In genomic region chr2:209298601-209299000, GRCh38 we compare ENCODE assay signal across 19 cellular contexts.
DNase-seq lines count a peak whose midpoint lies in the region; ATAC-seq and TF ChIP-seq lines count a peak whose summit lies in the region.
"Had no signal": no experiment of that assay in that cellular context is flagged by ENCODE, and none has a peak within 500 bp of the region (broad histone marks: within the 10 kb centered on the region; RNA-seq: fewer than 3 reads in every experiment).

No MANE protein-coding gene starts in this region.

- H3K4me1 ChIP-seq in ES-I3 (ENCODE audit: insufficient read depth, low read length) (peaks cover 31% of the 10 kb centered on the region), HUES6 (ENCODE audit: control insufficient read depth, insufficient read depth, low read length) (peaks cover 31% of the 10 kb centered on the region), iPS-18a (ENCODE audit: control insufficient read depth, low read depth, low read length) (peaks cover 33% of the 10 kb centered on the region), hepatocyte (ENCODE audit: insufficient read depth) (no peaks in the 10 kb centered on the region)
- H3K4me1 ChIP-seq: A549, BLaER1 had no signal

- DNase-seq in glutamatergic neuron (no peak), AG08395 (ENCODE audit: low spot score) (no peak), NCI-H524 treated with DMSO at 0.1 percent for 48 hours (lab: John Stamatoyannopoulos, UW) (no peak), hepatocyte (ENCODE audit: low spot score) (no peak), natural killer cell (no peak)
- DNase-seq: Calu3; CD8-positive, alpha-beta T cell; DMS79 treated with DMSO at 0.1 percent for 48 hours; HCEC 1CT; IMR-90 had no signal

- peaks cover 13% of the 10 kb centered on the region for H3K27me3 Mint-ChIP-seq in glutamatergic neuron (ENCODE audit: unreplicated experiment)
- H3K27me3 Mint-ChIP-seq in natural killer cell (ENCODE audit: low read depth in 2 of 2): no peaks in the 10 kb centered on the region

- H3K9me3 Mint-ChIP-seq in glutamatergic neuron (ENCODE audit: unreplicated experiment): no peaks in the 10 kb centered on the region
- peaks cover 8 to 15% of the 10 kb centered on the region in 2 donors for H3K9me3 Mint-ChIP-seq in natural killer cell
- H3K9me3 Mint-ChIP-seq: CD8-positive, alpha-beta T cell had no signal

- H3K9me3 ChIP-seq in ES-I3 (ENCODE audit: control insufficient read depth, insufficient read depth, low read length) (no peaks in the 10 kb centered on the region), HUES6 (ENCODE audit: control insufficient read depth, insufficient read depth, low read depth, low read length) (no peaks in the 10 kb centered on the region), iPS-18a (ENCODE audit: control insufficient read depth, low read depth, low read length) (no peaks in the 10 kb centered on the region), hepatocyte (ENCODE audit: low read depth) (no peaks in the 10 kb centered on the region)
- H3K9me3 ChIP-seq: A549, BLaER1 had no signal

- peaks cover 6% of the 10 kb centered on the region; the same call in 1 of the 2 replicates for H3K36me3 ChIP-seq in ES-I3 (ENCODE audit: insufficient read depth, low read length)
- peaks cover 22% of the 10 kb centered on the region for H3K36me3 ChIP-seq in HUES6 (ENCODE audit: control insufficient read depth, insufficient read depth, low read length)
- H3K36me3 ChIP-seq in iPS-18a (ENCODE audit: control insufficient read depth, low read depth, low read length): peaks cover 15% of the 10 kb centered on the region
- no peaks in the 10 kb centered on the region for H3K36me3 ChIP-seq in hepatocyte (replicated peaks; ENCODE audit: insufficient read depth, low read depth)
- H3K36me3 ChIP-seq: BLaER1 had no signal

- 85% methylated on average over 2 of the region's 2 CpGs for WGBS in hepatocyte (ENCODE audit: low lambda C conversion rate, missing lambda C conversion rate)

- TF ChIP-seq CTCF in glutamatergic neuron (IDR thresholded peaks at IDR 0.05; ENCODE audit: partially characterized antibody, unreplicated experiment) (no peak), hepatocyte (IDR thresholded peaks at IDR 0.05; ENCODE audit: poor library complexity) (no peak), natural killer cell (IDR thresholded peaks at IDR 0.05) (no peak)

- peak overlapping the region; percentile 40 for H3K27ac Mint-ChIP-seq in glutamatergic neuron (ENCODE audit: unreplicated experiment)
- H3K27ac Mint-ChIP-seq in natural killer cell: no peak overlapping the region
- H3K27ac Mint-ChIP-seq: CD14-positive monocyte; CD8-positive, alpha-beta T cell had no signal

- H3K79me2 ChIP-seq in hepatocyte: no peaks in the 10 kb centered on the region

- intact Hi-C loops in natural killer cell (cut with micrococcal nuclease): no loop called here

- H3K4me2 ChIP-seq in hepatocyte: no peak overlapping the region
- H3K4me2 ChIP-seq: A549, BLaER1 had no signal

- no peaks in the 10 kb centered on the region for H3K4me1 Mint-ChIP-seq in glutamatergic neuron (ENCODE audit: low read depth, unreplicated experiment)
- H3K4me1 Mint-ChIP-seq in natural killer cell: no peaks in the 10 kb centered on the region
- H3K4me1 Mint-ChIP-seq: CD14-positive monocyte had no signal

- H3K36me3 Mint-ChIP-seq in glutamatergic neuron (ENCODE audit: unreplicated experiment) (no peaks in the 10 kb centered on the region), natural killer cell (no peaks in the 10 kb centered on the region)
- H3K36me3 Mint-ChIP-seq: CD14-positive monocyte; CD8-positive, alpha-beta T cell had no signal

- H3K9ac ChIP-seq in ES-I3 (ENCODE audit: low read depth, low read length) (peak overlapping the region; percentile 41), HUES6 (ENCODE audit: low read length) (peak overlapping the region; percentile 99), iPS-18a (ENCODE audit: low read length) (peak overlapping the region; percentile 54)
- H3K9ac ChIP-seq: BLaER1 had no signal

- H3K4me3 ChIP-seq in HUES6 (ENCODE audit: low read depth, low read length) (peak overlapping the region; percentile 80), iPS-18a (ENCODE audit: low read length) (peak overlapping the region; percentile 77), hepatocyte (no peak overlapping the region)
- H3K4me3 ChIP-seq: A549, BLaER1, GM12878, K562 had no signal

- H4K20me1 ChIP-seq in hepatocyte (ENCODE audit: insufficient read depth, poor library complexity, severe bottlenecking): no peaks in the 10 kb centered on the region
- H4K20me1 ChIP-seq: BLaER1 had no signal

- no peak for ATAC-seq in natural killer cell
- ATAC-seq: A549; CD8-positive, alpha-beta T cell; GM12878; K562 had no signal

- H2AFZ ChIP-seq in hepatocyte: no peak overlapping the region

- no peak overlapping the region for H3K4me3 Mint-ChIP-seq in glutamatergic neuron (ENCODE audit: unreplicated experiment)
- no peak overlapping the region for H3K4me3 Mint-ChIP-seq in natural killer cell
- H3K4me3 Mint-ChIP-seq: CD14-positive monocyte; CD8-positive, alpha-beta T cell had no signal

- H3K27me3 ChIP-seq in HUES6 (ENCODE audit: control insufficient read depth, insufficient read depth, low read length): no peaks in the 10 kb centered on the region; the same call in 1 of the 2 replicates
- no peaks in the 10 kb centered on the region for H3K27me3 ChIP-seq in iPS-18a (ENCODE audit: control insufficient read depth, insufficient read depth, low read length)
- peaks cover 11% of the 10 kb centered on the region for H3K27me3 ChIP-seq in hepatocyte
- H3K27me3 ChIP-seq: BLaER1 had no signal

- H3K27ac ChIP-seq in HUES6 (ENCODE audit: low read depth, low read length): peak overlapping the region; percentile 97
- peak overlapping the region; percentile 82 for H3K27ac ChIP-seq in iPS-18a (ENCODE audit: low read length)
- H3K27ac ChIP-seq in hepatocyte: no peak overlapping the region
- H3K27ac ChIP-seq: 22Rv1, A549, BLaER1 had no signal

- H3K9me2 ChIP-seq in hepatocyte (replicated peaks; ENCODE audit: insufficient read depth): no peaks in the 10 kb centered on the region

Comparison
In these comparisons a context has a peak if more than half of its experiments do, and no peak if none do; other contexts are left out.
1. H3K9ac ChIP-seq: peak in every context shown above with its lines; median percentile 99 in HUES6; 54 in iPS-18a; 41 in ES-I3.